Comparison of ENCODE assay signal across 20 cellular contexts in the genomic region with DNA sequence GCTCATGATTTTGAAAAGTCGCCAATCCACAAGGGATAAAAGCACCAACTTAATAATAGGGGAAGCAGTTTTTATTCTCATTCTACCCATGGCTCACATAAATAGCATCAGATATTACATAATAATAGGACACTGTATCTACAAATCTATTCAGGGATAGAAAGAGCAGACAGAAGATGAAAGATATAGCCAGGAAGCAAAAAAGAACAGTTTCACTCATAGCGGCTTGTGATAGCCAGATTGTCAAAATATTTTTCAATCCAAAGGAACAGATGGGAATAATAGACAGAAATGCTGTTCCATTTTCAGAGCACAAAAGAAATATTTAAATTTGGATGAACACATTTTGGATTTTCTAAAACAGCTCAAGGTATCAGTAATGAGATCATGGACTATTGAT.
"Had no signal": no experiment of that assay in that cellular context is flagged by ENCODE, and none has a peak within 500 bp of the region (broad histone marks: within the 10 kb centered on the region; RNA-seq: fewer than 3 reads in every experiment).

No MANE protein-coding gene starts in this region.

- DNase-seq: MV-4-11, NCI-H1092, NCI-H1105 treated with DMSO at 0.1 percent for 48 hours, NCI-H1417 treated with DMSO at 0.1 percent for 48 hours, NCI-H146, NCI-H1694 treated with DMSO at 0.1 percent for 48 hours, NCI-H1930, NCI-H2107, NCI-H2227 treated with DMSO at 0.1 percent for 48 hours, NCI-H524, NCI-H526 treated with DMSO at 0.1 percent for 48 hours, NCI-H748 treated with DMSO at 0.1 percent for 48 hours, SHP77 treated with DMSO at 0.1 percent for 48 hours, SJCRH30, T-helper 1 cell had no signal

- H3K27ac ChIP-seq: HL-60, KMS-11, RWPE1, SJCRH30 had no signal

- H3K9me3 ChIP-seq: SJCRH30 had no signal

- H3K36me3 ChIP-seq: SJCRH30 had no signal

- H3K4me2 ChIP-seq: KMS-11 had no signal

- H3K4me3 ChIP-seq: K562, SJCRH30 had no signal

- H3K27ac Mint-ChIP-seq: IgD-negative memory B cell had no signal

- H3K4me1 Mint-ChIP-seq: IgD-negative memory B cell had no signal

- H3K27me3 Mint-ChIP-seq: IgD-negative memory B cell had no signal

- H3K36me3 Mint-ChIP-seq: IgD-negative memory B cell had no signal

- H3K9ac ChIP-seq: KMS-11 had no signal

- H3K4me3 Mint-ChIP-seq: IgD-negative memory B cell had no signal

- H3K4me1 ChIP-seq: SJCRH30 had no signal

- H3K27me3 ChIP-seq: SJCRH30 had no signal
